ENCODE assay signal across 10 cellular contexts in genomic region chr12:108722463-108722862, GRCh38. TPM values are rescaled to one million over a fixed set of nuclear protein-coding genes. Genes with fewer than 3 reads are reported as not detected.
DNase-seq lines count a peak whose midpoint lies in the region; ATAC-seq and TF ChIP-seq lines count a peak whose summit lies in the region.
"Had no signal": no experiment of that assay in that cellular context is flagged by ENCODE, and none has a peak within 500 bp of the region (broad histone marks: within the 10 kb centered on the region; RNA-seq: fewer than 3 reads in every experiment).

No MANE protein-coding gene starts in this region.

- WGBS in esophagus muscularis mucosa = 14% methylated on average over 1 of the region's 1 CpG

- H3K27ac ChIP-seq in AG04450 (ENCODE audit: low read depth, low read length) = peak overlapping the region; percentile 92
- peak overlapping the region; percentile 68 for H3K27ac ChIP-seq in RWPE1
- H3K27ac ChIP-seq in esophagus muscularis mucosa (replicated peaks in 1 of 4) = peak overlapping the region; percentile 81 to 100 (median 99)
- peak overlapping the region; percentile 55 for H3K27ac ChIP-seq in rectal smooth muscle tissue (ENCODE audit: low read depth, low read length)
- H3K27ac ChIP-seq: BLaER1 had no signal

- H3K9me3 ChIP-seq in AG04450 (ENCODE audit: control insufficient read depth, insufficient read depth, low read length) (no peaks in the 10 kb centered on the region), esophagus muscularis mucosa (no peaks in the 10 kb centered on the region)
- H3K9me3 ChIP-seq: BLaER1 had no signal

- no peak for ATAC-seq in HG03097 (IDR thresholded peaks at IDR 0.05; ENCODE audit: low FRiP score, unreplicated experiment)
- no peak for ATAC-seq in GM21360 (IDR thresholded peaks at IDR 0.05; ENCODE audit: unreplicated experiment)
- ATAC-seq: activated CD8-positive, alpha-beta memory T cell treated with anti-CD3 and anti-CD28 coated beads, Interleukin-2, amount 10 ng/mL, durations not matched to agents 7 days and 5 days had no signal

- no peak for TF ChIP-seq EP300 in esophagus muscularis mucosa (IDR thresholded peaks at IDR 0.05)

- H3K36me3 ChIP-seq in esophagus muscularis mucosa (peaks cover 0 to 1% (median 0%) of the 10 kb centered on the region in 4 donors), rectal smooth muscle tissue (ENCODE audit: control insufficient read depth, insufficient read depth, low read length) (no peaks in the 10 kb centered on the region)

- no peak for TF ChIP-seq POLR2A in esophagus muscularis mucosa (IDR thresholded peaks at IDR 0.05; ENCODE audit: low read depth)

- POLR2A ChIA-PET in AG04450 (lab: Yijun Ruan, JAX) (interaction anchor here (0.8 to 2.5 kb wide), 9 partner anchors 10 to 80 kb away, joined by 3 to 13 read pairs (median 4); no protein-coding TSS in a partner anchor), RWPE1 (lab: Yijun Ruan, JAX; ENCODE audit: low non-redundant PET) (no interaction called here)

- CTCF ChIA-PET in AG04450 (lab: Charles Lee) (interaction anchor here (2.2 to 2.3 kb wide), 2 partner anchors 25 to 58 kb away, joined by 6 read pairs; no protein-coding TSS in a partner anchor), RWPE1 (lab: Yijun Ruan, JAX) (no interaction called here)

- H3K4me3 ChIP-seq in AG04450 (ENCODE audit: low read depth, low read length) (peak overlapping the region; percentile 24), esophagus muscularis mucosa (peak overlapping the region in 1 of 4 donors; percentile 2), rectal smooth muscle tissue (ENCODE audit: low read length) (no peak overlapping the region)
- H3K4me3 ChIP-seq: BLaER1 had no signal

- no peaks in the 10 kb centered on the region for H3K27me3 ChIP-seq in AG04450 (ENCODE audit: control insufficient read depth, insufficient read depth, low read length)
- H3K27me3 ChIP-seq in esophagus muscularis mucosa = no peaks in the 10 kb centered on the region
- no peaks in the 10 kb centered on the region for H3K27me3 ChIP-seq in rectal smooth muscle tissue (ENCODE audit: control insufficient read depth, insufficient read depth, low read length)
- H3K27me3 ChIP-seq: BLaER1 had no signal

- no peak overlapping the region for H3K9ac ChIP-seq in rectal smooth muscle tissue (ENCODE audit: low read length)
- H3K9ac ChIP-seq: BLaER1 had no signal

- peaks cover 66 to 98% (median 97%) of the 10 kb centered on the region in 4 donors for H3K4me1 ChIP-seq in esophagus muscularis mucosa
- H3K4me1 ChIP-seq in rectal smooth muscle tissue (ENCODE audit: control insufficient read depth, insufficient read depth, low read length) = peaks cover 42% of the 10 kb centered on the region

- no peak for DNase-seq in AG04450 (ENCODE audit: low read depth, low spot score)
- DNase-seq in RWPE1 (ENCODE audit: low spot score) = no peak
- DNase-seq in esophagus muscularis mucosa (ENCODE audit: extremely low spot score) = no peak
- no peak for DNase-seq in NCI-H2171 treated with DMSO at 0.1 percent for 48 hours (lab: John Stamatoyannopoulos, UW)
- no peak for DNase-seq in stimulated activated CD8-positive, alpha-beta memory T cell treated with anti-CD3 and anti-CD28 coated beads, Interleukin-4, amount 100 ng/mL, for 48 hours
- DNase-seq: activated CD8-positive, alpha-beta memory T cell treated with anti-CD3 and anti-CD28 coated beads, Interleukin-2, amount 10 ng/mL, durations not matched to agents 7 days and 5 days had no signal

- intact Hi-C loops in esophagus muscularis mucosa (cut with DNase I) = no loop called here

- no peak for TF ChIP-seq CTCF in AG04450 (IDR thresholded peaks at IDR 0.05; ENCODE audit: low read depth, low read length)
- no peak for TF ChIP-seq CTCF in RWPE1 (conservative IDR thresholded peaks at IDR 0.05; ENCODE audit: low read depth)
- TF ChIP-seq CTCF in esophagus muscularis mucosa (IDR thresholded peaks at IDR 0.05) = no peak

RNA-seq across cellular contexts. Expression of gene CORO1C, which starts 8.9 kb away (rescaled TPM):
- polyA plus RNA-seq in AG04450 (2011; rRNA removed) = 596 and 687 TPM in 2 replicates
- 1,327 and 1,683 TPM in 2 replicates for polyA minus RNA-seq in AG04450 (2011; rRNA and poly(A)+ RNA removed)
- 100 to 1,000 TPM; 221 to 441 (median 315) TPM for total RNA-seq in esophagus muscularis mucosa
